In genomic region chr5:131460867-131461572, GRCh38 we compare ENCODE assay signal across 14 cellular contexts.
DNase-seq lines count a peak whose midpoint lies in the region; ATAC-seq lines count a peak whose summit lies in the region.
"Had no signal": no experiment of that assay in that cellular context is flagged by ENCODE, and none has a peak within 500 bp of the region (broad histone marks: within the 10 kb centered on the region; RNA-seq: fewer than 3 reads in every experiment).

No MANE protein-coding gene starts in this region.

- H3K9me3 Mint-ChIP-seq in activated CD4-positive, alpha-beta T cell treated with anti-CD3 and anti-CD28 coated beads for 36 hours (ENCODE audit: low read depth) = peaks cover 4% of the 10 kb centered on the region
- H3K9me3 Mint-ChIP-seq in activated CD4-positive, alpha-beta T cell treated with anti-CD3 and anti-CD28 coated beads, Interleukin-2, amount 10 ng/mL, durations not matched to agents 7 days and 5 days = peaks cover 2% of the 10 kb centered on the region
- H3K9me3 Mint-ChIP-seq in activated naive CD8-positive, alpha-beta T cell treated with anti-CD3 and anti-CD28 coated beads for 36 hours = peaks cover 2% of the 10 kb centered on the region
- no peaks in the 10 kb centered on the region for H3K9me3 Mint-ChIP-seq in activated CD4-positive, alpha-beta T cell treated with anti-CD3 and anti-CD28 coated beads, Interleukin-2, amount 10 ng/mL, durations not matched to agents 24 days and 14 days
- H3K9me3 Mint-ChIP-seq: central memory CD8-positive, alpha-beta T cell had no signal

- H3K27ac Mint-ChIP-seq in activated CD4-positive, alpha-beta T cell treated with anti-CD3 and anti-CD28 coated beads for 36 hours = peak overlapping the region; percentile 72
- H3K27ac Mint-ChIP-seq in activated CD4-positive, alpha-beta T cell treated with anti-CD3 and anti-CD28 coated beads, Interleukin-2, amount 10 ng/mL, durations not matched to agents 7 days and 5 days = no peak overlapping the region
- peak overlapping the region; percentile 79 for H3K27ac Mint-ChIP-seq in activated naive CD8-positive, alpha-beta T cell treated with anti-CD3 and anti-CD28 coated beads for 36 hours
- H3K27ac Mint-ChIP-seq in activated CD4-positive, alpha-beta T cell treated with anti-CD3 and anti-CD28 coated beads, Interleukin-2, amount 10 ng/mL, durations not matched to agents 24 days and 14 days = no peak overlapping the region

- intact Hi-C loops in activated CD4-positive, alpha-beta T cell treated with anti-CD3 and anti-CD28 coated beads for 36 hours (cut with DNase I, micrococcal nuclease) = no loop called here
- intact Hi-C loops in activated CD4-positive, alpha-beta T cell treated with anti-CD3 and anti-CD28 coated beads, Interleukin-2, amount 10 ng/mL, durations not matched to agents 24 days and 14 days (cut with micrococcal nuclease) = no loop called here

- CTCF ChIA-PET in activated CD4-positive, alpha-beta T cell treated with anti-CD3 and anti-CD28 coated beads for 36 hours (lab: Charles Lee) = interaction anchor here (0.6 to 1.6 kb wide), 4 partner anchors 9 to 224 kb away, joined by 3 to 4 read pairs (median 3); no protein-coding TSS in a partner anchor
- CTCF ChIA-PET in activated CD4-positive, alpha-beta T cell treated with anti-CD3 and anti-CD28 coated beads, Interleukin-2, amount 10 ng/mL, durations not matched to agents 7 days and 5 days (lab: Charles Lee) = interaction anchor here (1.3 kb wide), 1 partner anchor 28 kb away, joined by 3 read pairs; no protein-coding TSS in a partner anchor

- H3K4me1 Mint-ChIP-seq in activated CD4-positive, alpha-beta T cell treated with anti-CD3 and anti-CD28 coated beads for 36 hours = peaks cover 46% of the 10 kb centered on the region
- H3K4me1 Mint-ChIP-seq in activated CD4-positive, alpha-beta T cell treated with anti-CD3 and anti-CD28 coated beads, Interleukin-2, amount 10 ng/mL, durations not matched to agents 7 days and 5 days = peaks cover 19% of the 10 kb centered on the region
- H3K4me1 Mint-ChIP-seq in activated naive CD8-positive, alpha-beta T cell treated with anti-CD3 and anti-CD28 coated beads for 36 hours = peaks cover 37% of the 10 kb centered on the region
- peaks cover 10% of the 10 kb centered on the region for H3K4me1 Mint-ChIP-seq in activated CD4-positive, alpha-beta T cell treated with anti-CD3 and anti-CD28 coated beads, Interleukin-2, amount 10 ng/mL, durations not matched to agents 24 days and 14 days

- H3K27me3 Mint-ChIP-seq in activated CD4-positive, alpha-beta T cell treated with anti-CD3 and anti-CD28 coated beads for 36 hours = no peaks in the 10 kb centered on the region
- no peaks in the 10 kb centered on the region for H3K27me3 Mint-ChIP-seq in activated CD4-positive, alpha-beta T cell treated with anti-CD3 and anti-CD28 coated beads, Interleukin-2, amount 10 ng/mL, durations not matched to agents 7 days and 5 days
- no peaks in the 10 kb centered on the region for H3K27me3 Mint-ChIP-seq in activated naive CD8-positive, alpha-beta T cell treated with anti-CD3 and anti-CD28 coated beads for 36 hours
- no peaks in the 10 kb centered on the region for H3K27me3 Mint-ChIP-seq in activated CD4-positive, alpha-beta T cell treated with anti-CD3 and anti-CD28 coated beads, Interleukin-2, amount 10 ng/mL, durations not matched to agents 24 days and 14 days
- H3K27me3 Mint-ChIP-seq: central memory CD8-positive, alpha-beta T cell had no signal

- POLR2A ChIA-PET in activated CD4-positive, alpha-beta T cell treated with anti-CD3 and anti-CD28 coated beads for 36 hours (lab: Charles Lee) = no interaction called here
- POLR2A ChIA-PET in activated CD4-positive, alpha-beta T cell treated with anti-CD3 and anti-CD28 coated beads, Interleukin-2, amount 10 ng/mL, durations not matched to agents 7 days and 5 days (lab: Charles Lee) = no interaction called here

- H3K4me3 Mint-ChIP-seq in activated CD4-positive, alpha-beta T cell treated with anti-CD3 and anti-CD28 coated beads for 36 hours = no peak overlapping the region
- no peak overlapping the region for H3K4me3 Mint-ChIP-seq in activated CD4-positive, alpha-beta T cell treated with anti-CD3 and anti-CD28 coated beads, Interleukin-2, amount 10 ng/mL, durations not matched to agents 7 days and 5 days
- no peak overlapping the region for H3K4me3 Mint-ChIP-seq in activated naive CD8-positive, alpha-beta T cell treated with anti-CD3 and anti-CD28 coated beads for 36 hours
- no peak overlapping the region for H3K4me3 Mint-ChIP-seq in activated CD4-positive, alpha-beta T cell treated with anti-CD3 and anti-CD28 coated beads, Interleukin-2, amount 10 ng/mL, durations not matched to agents 24 days and 14 days
- H3K4me3 Mint-ChIP-seq: central memory CD8-positive, alpha-beta T cell had no signal

- peaks cover 63% of the 10 kb centered on the region for H3K36me3 Mint-ChIP-seq in activated CD4-positive, alpha-beta T cell treated with anti-CD3 and anti-CD28 coated beads for 36 hours (ENCODE audit: low read depth)
- peaks cover 59% of the 10 kb centered on the region for H3K36me3 Mint-ChIP-seq in activated CD4-positive, alpha-beta T cell treated with anti-CD3 and anti-CD28 coated beads, Interleukin-2, amount 10 ng/mL, durations not matched to agents 7 days and 5 days (ENCODE audit: low read depth)
- peaks cover 60% of the 10 kb centered on the region for H3K36me3 Mint-ChIP-seq in activated naive CD8-positive, alpha-beta T cell treated with anti-CD3 and anti-CD28 coated beads for 36 hours
- H3K36me3 Mint-ChIP-seq in activated CD4-positive, alpha-beta T cell treated with anti-CD3 and anti-CD28 coated beads, Interleukin-2, amount 10 ng/mL, durations not matched to agents 24 days and 14 days (ENCODE audit: low read depth) = peaks cover 54% of the 10 kb centered on the region

- no peak for DNase-seq in activated CD4-positive, alpha-beta T cell treated with anti-CD3 and anti-CD28 coated beads for 36 hours
- no peak for DNase-seq in activated CD4-positive, alpha-beta T cell treated with anti-CD3 and anti-CD28 coated beads, Interleukin-2, amount 10 ng/mL, durations not matched to agents 7 days and 5 days
- peak in 2 of 3 experiments; percentile 11 to 79 for DNase-seq in NCI-H1417 (lab: John Stamatoyannopoulos, UW)
- no peak for DNase-seq in activated naive CD8-positive, alpha-beta T cell treated with anti-CD3 and anti-CD28 coated beads for 36 hours
- peak; percentile 35 to 39 for DNase-seq in lung microvascular endothelial cell (ENCODE audit: low read depth in 2 of 2)
- no peak for DNase-seq in hippocampal formation (lab: John Stamatoyannopoulos, UW)
- no peak for DNase-seq in activated CD4-positive, alpha-beta T cell treated with anti-CD3 and anti-CD28 coated beads, Interleukin-2, amount 10 ng/mL, durations not matched to agents 24 days and 14 days
- DNase-seq: activated CD4-positive, alpha-beta T cell treated with anti-CD3 and anti-CD28 coated beads, Interleukin-2, amount 50 U/mL, for 4 hours; activated gamma-delta T cell treated with Interleukin-2 at 50 U/mL for 16 hours; DMS79; kidney; NCI-H1694 had no signal

- no peak for ATAC-seq in activated CD4-positive, alpha-beta T cell treated with anti-CD3 and anti-CD28 coated beads for 36 hours
- no peak for ATAC-seq in GM21723 (IDR thresholded peaks at IDR 0.05; ENCODE audit: unreplicated experiment)

Comparison
In these comparisons a context has a peak if more than half of its experiments do, and no peak if none do; other contexts are left out.
1. H3K27ac Mint-ChIP-seq: peak in activated CD4-positive, alpha-beta T cell treated with anti-CD3 and anti-CD28 coated beads for 36 hours (single experiment) and activated naive CD8-positive, alpha-beta T cell treated with anti-CD3 and anti-CD28 coated beads for 36 hours (single experiment); none in activated CD4-positive, alpha-beta T cell treated with anti-CD3 and anti-CD28 coated beads, Interleukin-2, amount 10 ng/mL, durations not matched to agents 7 days and 5 days (single experiment) and activated CD4-positive, alpha-beta T cell treated with anti-CD3 and anti-CD28 coated beads, Interleukin-2, amount 10 ng/mL, durations not matched to agents 24 days and 14 days (single experiment).
2. DNase-seq: peak in NCI-H1417 (2 of 3) and lung microvascular endothelial cell (2 of 2); none in activated CD4-positive, alpha-beta T cell treated with anti-CD3 and anti-CD28 coated beads for 36 hours (single experiment), activated CD4-positive, alpha-beta T cell treated with anti-CD3 and anti-CD28 coated beads, Interleukin-2, amount 10 ng/mL, durations not matched to agents 7 days and 5 days (single experiment), activated naive CD8-positive, alpha-beta T cell treated with anti-CD3 and anti-CD28 coated beads for 36 hours (single experiment), hippocampal formation (0 of 2) and activated CD4-positive, alpha-beta T cell treated with anti-CD3 and anti-CD28 coated beads, Interleukin-2, amount 10 ng/mL, durations not matched to agents 24 days and 14 days (single experiment).